1 cellular context compared by ENCODE assay signal in the genomic region with DNA sequence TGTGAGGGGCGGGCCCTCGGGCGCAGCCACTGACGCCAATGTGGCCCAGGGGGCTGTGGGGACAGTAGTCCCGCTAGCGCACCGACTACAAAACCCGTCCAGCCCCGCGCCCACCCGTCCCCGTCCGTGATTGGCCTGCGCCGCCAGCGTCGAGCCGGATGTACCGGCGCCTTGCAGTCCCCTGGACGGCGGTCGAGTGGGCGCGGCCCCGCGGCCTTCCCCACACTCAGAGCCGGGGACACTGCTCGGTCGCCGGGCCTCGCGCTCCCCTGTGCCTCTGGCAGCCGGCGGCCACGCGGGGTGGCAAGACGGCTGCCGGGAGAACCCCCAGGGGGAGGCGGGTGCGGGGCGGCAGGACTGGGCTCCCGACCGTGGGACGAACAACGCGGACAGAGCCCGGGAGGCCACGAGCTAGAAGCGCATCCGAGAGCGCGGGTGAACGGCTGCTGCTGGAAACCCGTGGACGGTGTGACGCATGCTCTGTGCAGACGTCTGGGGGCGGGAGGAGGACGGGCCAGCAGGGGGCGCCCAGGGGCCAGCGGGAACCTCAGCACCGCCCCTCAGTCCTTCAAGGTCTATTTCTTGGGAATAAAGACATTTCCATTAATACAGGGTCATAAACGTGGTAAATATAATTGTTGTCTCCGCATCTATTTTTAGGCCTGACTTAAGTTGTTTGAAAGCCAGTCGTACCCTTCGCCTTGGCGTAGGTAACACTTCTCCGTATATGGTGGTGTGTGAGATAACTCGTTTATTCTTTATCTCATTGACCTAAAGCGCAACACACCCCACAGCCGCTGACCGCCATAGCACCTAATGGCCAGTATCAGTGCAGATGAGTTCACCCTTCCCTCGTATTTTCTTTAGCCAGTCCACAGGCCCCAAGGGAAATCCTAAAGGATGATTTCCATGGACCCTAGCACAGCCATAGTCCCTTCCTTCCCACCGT.
A peak's percentile ranks its signal among the peaks of the same experiment; 100 is the strongest.
TF ChIP-seq lines count a peak whose summit lies in the region.

No MANE protein-coding gene starts in this region.

TF ChIP-seq in K562, 482 proteins besides CTCF, POLR2A, EP300 and RAD21 (continued from another document and continues in another):
- TF ChIP-seq PRPF4 (IDR thresholded peaks at IDR 0.05; ENCODE audit: insufficient read depth, low read depth, low read length, poor library complexity, severe bottlenecking) (peak; percentile 61), ZNF695 (CRISPR knock-in tag; IDR thresholded peaks at IDR 0.05) (no peak), EHMT2 (IDR thresholded peaks at IDR 0.05) (no peak; the same call in 1 of the 2 replicates), CBFB (CRISPR knock-in tag; IDR thresholded peaks at IDR 0.05) (peak; percentile 44; the same call in 1 of the 2 replicates), SAFB (IDR thresholded peaks at IDR 0.05; ENCODE audit: borderline replicate concordance, low read depth, low read length) (peak; percentile 81), ZNF830 (CRISPR knock-in tag; IDR thresholded peaks at IDR 0.05) (peak; percentile 94), PURB (CRISPR knock-in tag; IDR thresholded peaks at IDR 0.05; ENCODE audit: low read depth) (no peak), ELF4 (CRISPR knock-in tag; IDR thresholded peaks at IDR 0.05) (no peak), CC2D1A (IDR thresholded peaks at IDR 0.05) (no peak), NONO (IDR thresholded peaks at IDR 0.05; ENCODE audit: low read depth in 2 of 2, low read length in 1 of 2) (peak; percentile 46 to 89; a peak in 3 of 4 replicates), PHB2 (IDR thresholded peaks at IDR 0.05; ENCODE audit: low read depth) (no peak), ATF7 (IDR thresholded peaks at IDR 0.05) (peak; percentile 83), NR2C1 (IDR thresholded peaks at IDR 0.05) (no peak), NR2C1 (tag; IDR thresholded peaks at IDR 0.05) (peak; percentile 62; the same call in 1 of the 2 replicates), SREBF1 (IDR thresholded peaks at IDR 0.05; ENCODE audit: borderline replicate concordance, low read depth, low read length) (no peak), PPARD (CRISPR knock-in tag; IDR thresholded peaks at IDR 0.05) (no peak), ZNF174 (CRISPR knock-in tag; IDR thresholded peaks at IDR 0.05) (no peak), ZNF3 (CRISPR knock-in tag; IDR thresholded peaks at IDR 0.05) (no peak), GATAD2A (IDR thresholded peaks at IDR 0.05) (no peak), ZNF57 (CRISPR knock-in tag; IDR thresholded peaks at IDR 0.05) (no peak), SMC3 (conservative IDR thresholded peaks at IDR 0.05; ENCODE audit: insufficient read depth, low read depth, low read length) (0 out of 2 replicates have a peak, but pooled peaks have one; percentile 11), IRF2 (CRISPR knock-in tag; IDR thresholded peaks at IDR 0.05) (no peak), MCM2 (IDR thresholded peaks at IDR 0.05; ENCODE audit: low read depth) (no peak), ZNF12 (CRISPR knock-in tag; IDR thresholded peaks at IDR 0.05) (0 out of 2 replicates have a peak, but pooled peaks have one; percentile 45), RBFOX2 (IDR thresholded peaks at IDR 0.05; ENCODE audit: low read depth, low read length) (peak; percentile 98), MBD2 (IDR thresholded peaks at IDR 0.05; ENCODE audit: borderline replicate concordance, low read depth) (peak; percentile 97), ZNF644 (tag; IDR thresholded peaks at IDR 0.05; ENCODE audit: low read depth) (no peak), HDAC3 (IDR thresholded peaks at IDR 0.05; ENCODE audit: borderline replicate concordance, partially characterized antibody) (no peak), ZSCAN29 (IDR thresholded peaks at IDR 0.05) (no peak), STAG1 (CRISPR knock-in tag; IDR thresholded peaks at IDR 0.05; ENCODE audit: borderline replicate concordance) (no peak), ZNF239 (CRISPR knock-in tag; IDR thresholded peaks at IDR 0.05) (no peak), MYC (IDR thresholded peaks at IDR 0.05; ENCODE audit: low read depth, low read length) (peak; percentile 76), MYC (CRISPR knock-in tag; IDR thresholded peaks at IDR 0.05; ENCODE audit: borderline replicate concordance, low read depth) (peak; percentile 19; the same call in 1 of the 2 replicates), ZNF24 (IDR thresholded peaks at IDR 0.05) (peak; percentile 10; the same call in 1 of the 2 replicates), MCM7 (IDR thresholded peaks at IDR 0.05) (no peak), HDAC1 (IDR thresholded peaks at IDR 0.05) (peak in 1 of 2 experiments; percentile 91; a peak in 2 of 4 replicates), BDP1 (IDR thresholded peaks at IDR 0.05; ENCODE audit: insufficient read depth, insufficient read length) (no peak)
- TF ChIP-seq, protein P1, sequence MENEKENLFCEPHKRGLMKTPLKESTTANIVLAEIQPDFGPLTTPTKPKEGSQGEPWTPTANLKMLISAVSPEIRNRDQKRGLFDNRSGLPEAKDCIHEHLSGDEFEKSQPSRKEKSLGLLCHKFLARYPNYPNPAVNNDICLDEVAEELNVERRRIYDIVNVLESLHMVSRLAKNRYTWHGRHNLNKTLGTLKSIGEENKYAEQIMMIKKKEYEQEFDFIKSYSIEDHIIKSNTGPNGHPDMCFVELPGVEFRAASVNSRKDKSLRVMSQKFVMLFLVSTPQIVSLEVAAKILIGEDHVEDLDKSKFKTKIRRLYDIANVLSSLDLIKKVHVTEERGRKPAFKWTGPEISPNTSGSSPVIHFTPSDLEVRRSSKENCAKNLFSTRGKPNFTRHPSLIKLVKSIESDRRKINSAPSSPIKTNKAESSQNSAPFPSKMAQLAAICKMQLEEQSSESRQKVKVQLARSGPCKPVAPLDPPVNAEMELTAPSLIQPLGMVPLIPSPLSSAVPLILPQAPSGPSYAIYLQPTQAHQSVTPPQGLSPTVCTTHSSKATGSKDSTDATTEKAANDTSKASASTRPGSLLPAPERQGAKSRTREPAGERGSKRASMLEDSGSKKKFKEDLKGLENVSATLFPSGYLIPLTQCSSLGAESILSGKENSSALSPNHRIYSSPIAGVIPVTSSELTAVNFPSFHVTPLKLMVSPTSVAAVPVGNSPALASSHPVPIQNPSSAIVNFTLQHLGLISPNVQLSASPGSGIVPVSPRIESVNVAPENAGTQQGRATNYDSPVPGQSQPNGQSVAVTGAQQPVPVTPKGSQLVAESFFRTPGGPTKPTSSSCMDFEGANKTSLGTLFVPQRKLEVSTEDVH (IDR thresholded peaks at IDR 0.05; ENCODE audit: low read depth, partially characterized antibody): no peak
- TF ChIP-seq, protein P2, sequence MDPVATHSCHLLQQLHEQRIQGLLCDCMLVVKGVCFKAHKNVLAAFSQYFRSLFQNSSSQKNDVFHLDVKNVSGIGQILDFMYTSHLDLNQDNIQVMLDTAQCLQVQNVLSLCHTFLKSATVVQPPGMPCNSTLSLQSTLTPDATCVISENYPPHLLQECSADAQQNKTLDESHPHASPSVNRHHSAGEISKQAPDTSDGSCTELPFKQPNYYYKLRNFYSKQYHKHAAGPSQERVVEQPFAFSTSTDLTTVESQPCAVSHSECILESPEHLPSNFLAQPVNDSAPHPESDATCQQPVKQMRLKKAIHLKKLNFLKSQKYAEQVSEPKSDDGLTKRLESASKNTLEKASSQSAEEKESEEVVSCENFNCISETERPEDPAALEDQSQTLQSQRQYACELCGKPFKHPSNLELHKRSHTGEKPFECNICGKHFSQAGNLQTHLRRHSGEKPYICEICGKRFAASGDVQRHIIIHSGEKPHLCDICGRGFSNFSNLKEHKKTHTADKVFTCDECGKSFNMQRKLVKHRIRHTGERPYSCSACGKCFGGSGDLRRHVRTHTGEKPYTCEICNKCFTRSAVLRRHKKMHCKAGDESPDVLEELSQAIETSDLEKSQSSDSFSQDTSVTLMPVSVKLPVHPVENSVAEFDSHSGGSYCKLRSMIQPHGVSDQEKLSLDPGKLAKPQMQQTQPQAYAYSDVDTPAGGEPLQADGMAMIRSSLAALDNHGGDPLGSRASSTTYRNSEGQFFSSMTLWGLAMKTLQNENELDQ (CRISPR knock-in tag; IDR thresholded peaks at IDR 0.05; ENCODE audit: borderline replicate concordance): no peak; the same call in 1 of the 2 replicates
- TF ChIP-seq, protein P3, sequence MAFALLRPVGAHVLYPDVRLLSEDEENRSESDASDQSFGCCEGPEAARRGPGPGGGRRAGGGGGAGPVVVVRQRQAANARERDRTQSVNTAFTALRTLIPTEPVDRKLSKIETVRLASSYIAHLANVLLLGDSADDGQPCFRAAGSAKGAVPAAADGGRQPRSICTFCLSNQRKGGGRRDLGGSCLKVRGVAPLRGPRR (CRISPR knock-in tag; IDR thresholded peaks at IDR 0.05): no peak
- TF ChIP-seq, protein P4, sequence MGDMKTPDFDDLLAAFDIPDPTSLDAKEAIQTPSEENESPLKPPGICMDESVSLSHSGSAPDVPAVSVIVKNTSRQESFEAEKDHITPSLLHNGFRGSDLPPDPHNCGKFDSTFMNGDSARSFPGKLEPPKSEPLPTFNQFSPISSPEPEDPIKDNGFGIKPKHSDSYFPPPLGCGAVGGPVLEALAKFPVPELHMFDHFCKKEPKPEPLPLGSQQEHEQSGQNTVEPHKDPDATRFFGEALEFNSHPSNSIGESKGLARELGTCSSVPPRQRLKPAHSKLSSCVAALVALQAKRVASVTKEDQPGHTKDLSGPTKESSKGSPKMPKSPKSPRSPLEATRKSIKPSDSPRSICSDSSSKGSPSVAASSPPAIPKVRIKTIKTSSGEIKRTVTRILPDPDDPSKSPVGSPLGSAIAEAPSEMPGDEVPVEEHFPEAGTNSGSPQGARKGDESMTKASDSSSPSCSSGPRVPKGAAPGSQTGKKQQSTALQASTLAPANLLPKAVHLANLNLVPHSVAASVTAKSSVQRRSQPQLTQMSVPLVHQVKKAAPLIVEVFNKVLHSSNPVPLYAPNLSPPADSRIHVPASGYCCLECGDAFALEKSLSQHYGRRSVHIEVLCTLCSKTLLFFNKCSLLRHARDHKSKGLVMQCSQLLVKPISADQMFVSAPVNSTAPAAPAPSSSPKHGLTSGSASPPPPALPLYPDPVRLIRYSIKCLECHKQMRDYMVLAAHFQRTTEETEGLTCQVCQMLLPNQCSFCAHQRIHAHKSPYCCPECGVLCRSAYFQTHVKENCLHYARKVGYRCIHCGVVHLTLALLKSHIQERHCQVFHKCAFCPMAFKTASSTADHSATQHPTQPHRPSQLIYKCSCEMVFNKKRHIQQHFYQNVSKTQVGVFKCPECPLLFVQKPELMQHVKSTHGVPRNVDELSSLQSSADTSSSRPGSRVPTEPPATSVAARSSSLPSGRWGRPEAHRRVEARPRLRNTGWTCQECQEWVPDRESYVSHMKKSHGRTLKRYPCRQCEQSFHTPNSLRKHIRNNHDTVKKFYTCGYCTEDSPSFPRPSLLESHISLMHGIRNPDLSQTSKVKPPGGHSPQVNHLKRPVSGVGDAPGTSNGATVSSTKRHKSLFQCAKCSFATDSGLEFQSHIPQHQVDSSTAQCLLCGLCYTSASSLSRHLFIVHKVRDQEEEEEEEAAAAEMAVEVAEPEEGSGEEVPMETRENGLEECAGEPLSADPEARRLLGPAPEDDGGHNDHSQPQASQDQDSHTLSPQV (IDR thresholded peaks at IDR 0.05): peak; percentile 12; the same call in 1 of the 2 replicates
- TF ChIP-seq, protein P5, sequence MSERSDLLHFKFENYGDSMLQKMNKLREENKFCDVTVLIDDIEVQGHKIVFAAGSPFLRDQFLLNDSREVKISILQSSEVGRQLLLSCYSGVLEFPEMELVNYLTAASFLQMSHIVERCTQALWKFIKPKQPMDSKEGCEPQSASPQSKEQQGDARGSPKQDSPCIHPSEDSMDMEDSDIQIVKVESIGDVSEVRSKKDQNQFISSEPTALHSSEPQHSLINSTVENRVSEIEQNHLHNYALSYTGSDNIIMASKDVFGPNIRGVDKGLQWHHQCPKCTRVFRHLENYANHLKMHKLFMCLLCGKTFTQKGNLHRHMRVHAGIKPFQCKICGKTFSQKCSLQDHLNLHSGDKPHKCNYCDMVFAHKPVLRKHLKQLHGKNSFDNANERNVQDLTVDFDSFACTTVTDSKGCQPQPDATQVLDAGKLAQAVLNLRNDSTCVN (CRISPR knock-in tag; IDR thresholded peaks at IDR 0.05): no peak
- TF ChIP-seq, protein P6, sequence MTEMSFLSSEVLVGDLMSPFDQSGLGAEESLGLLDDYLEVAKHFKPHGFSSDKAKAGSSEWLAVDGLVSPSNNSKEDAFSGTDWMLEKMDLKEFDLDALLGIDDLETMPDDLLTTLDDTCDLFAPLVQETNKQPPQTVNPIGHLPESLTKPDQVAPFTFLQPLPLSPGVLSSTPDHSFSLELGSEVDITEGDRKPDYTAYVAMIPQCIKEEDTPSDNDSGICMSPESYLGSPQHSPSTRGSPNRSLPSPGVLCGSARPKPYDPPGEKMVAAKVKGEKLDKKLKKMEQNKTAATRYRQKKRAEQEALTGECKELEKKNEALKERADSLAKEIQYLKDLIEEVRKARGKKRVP (CRISPR knock-in tag; IDR thresholded peaks at IDR 0.05): peak; percentile 49; the same call in 1 of the 2 replicates
- TF ChIP-seq, protein P7, sequence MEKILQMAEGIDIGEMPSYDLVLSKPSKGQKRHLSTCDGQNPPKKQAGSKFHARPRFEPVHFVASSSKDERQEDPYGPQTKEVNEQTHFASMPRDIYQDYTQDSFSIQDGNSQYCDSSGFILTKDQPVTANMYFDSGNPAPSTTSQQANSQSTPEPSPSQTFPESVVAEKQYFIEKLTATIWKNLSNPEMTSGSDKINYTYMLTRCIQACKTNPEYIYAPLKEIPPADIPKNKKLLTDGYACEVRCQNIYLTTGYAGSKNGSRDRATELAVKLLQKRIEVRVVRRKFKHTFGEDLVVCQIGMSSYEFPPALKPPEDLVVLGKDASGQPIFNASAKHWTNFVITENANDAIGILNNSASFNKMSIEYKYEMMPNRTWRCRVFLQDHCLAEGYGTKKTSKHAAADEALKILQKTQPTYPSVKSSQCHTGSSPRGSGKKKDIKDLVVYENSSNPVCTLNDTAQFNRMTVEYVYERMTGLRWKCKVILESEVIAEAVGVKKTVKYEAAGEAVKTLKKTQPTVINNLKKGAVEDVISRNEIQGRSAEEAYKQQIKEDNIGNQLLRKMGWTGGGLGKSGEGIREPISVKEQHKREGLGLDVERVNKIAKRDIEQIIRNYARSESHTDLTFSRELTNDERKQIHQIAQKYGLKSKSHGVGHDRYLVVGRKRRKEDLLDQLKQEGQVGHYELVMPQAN (IDR thresholded peaks at IDR 0.05; ENCODE audit: borderline replicate concordance): peak; percentile 70
